In the genomic region with DNA sequence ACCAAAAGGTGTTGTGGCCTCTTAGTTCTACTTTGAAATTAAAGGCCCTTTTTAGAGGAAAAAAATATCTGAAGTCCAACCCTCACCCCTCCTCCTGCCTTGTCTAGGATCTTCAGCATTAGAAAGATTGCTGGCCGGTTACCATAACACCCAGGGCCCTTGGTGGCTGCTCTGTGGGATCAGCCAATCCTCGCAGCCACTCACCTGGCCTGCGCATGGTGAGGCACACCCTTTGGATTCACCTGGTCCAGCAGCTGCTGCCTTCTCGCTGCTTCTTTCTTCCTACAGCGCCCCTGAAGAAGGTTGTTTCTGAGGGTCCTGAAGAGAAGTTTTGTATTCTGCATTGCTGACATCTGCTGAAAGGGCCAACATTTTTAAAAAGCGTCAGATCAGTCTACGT, we compare ENCODE assay signal across 17 cellular contexts. TPM values are rescaled to one million over a fixed set of nuclear protein-coding genes. Genes with fewer than 3 reads are reported as not detected.
"Had no signal": no experiment of that assay in that cellular context is flagged by ENCODE, and none has a peak within 500 bp of the region (broad histone marks: within the 10 kb centered on the region; RNA-seq: fewer than 3 reads in every experiment).

No MANE protein-coding gene starts in this region.

- H3K4me2 ChIP-seq: KMS-11, SK-N-SH had no signal

- H3K27me3 Mint-ChIP-seq: T-cell had no signal

- H3K9me2 ChIP-seq: SK-N-SH had no signal

- H3K27ac Mint-ChIP-seq: IgD-negative memory B cell; T-cell; T-helper 1 cell treated with Interleukin-12 subunit alpha and Interleukin-12 subunit beta and Interleukin-4 antibody, amounts not matched to agents 30 μg/mL and 1 μg/mL, for 36 hours had no signal

- H3K9me3 Mint-ChIP-seq: IgD-negative memory B cell; T-cell; T-helper 1 cell treated with Interleukin-12 subunit alpha and Interleukin-12 subunit beta and Interleukin-4 antibody, amounts not matched to agents 30 μg/mL and 1 μg/mL, for 36 hours had no signal

- H3K27ac ChIP-seq: HL-60, KMS-11, RWPE1 had no signal

- H3K4me3 Mint-ChIP-seq: IgD-negative memory B cell; T-cell; T-helper 1 cell treated with Interleukin-12 subunit alpha and Interleukin-12 subunit beta and Interleukin-4 antibody, amounts not matched to agents 30 μg/mL and 1 μg/mL, for 36 hours had no signal

- H3K36me3 Mint-ChIP-seq: IgD-negative memory B cell, T-cell had no signal

- H3K4me3 ChIP-seq: K562 had no signal

- DNase-seq: NCI-H226; NCI-H510A; NCI-H524 treated with DMSO at 0.1 percent for 48 hours; NK-92 treated with Interleukin-12 subunit alpha and Interleukin-12 subunit beta, amount 100 ng/mL, for 24 hours had no signal

RNA-seq across cellular contexts. Expression of a gene that starts 25.2 kb away (rescaled TPM):
- total RNA-seq: K562; M059J; OCI-LY7; PC-3; SK-MEL-5; T-cell; T-helper 2 cell treated with Interferon-gamma antibody and Interleukin-4, amounts not matched to agents 100 ng/mL and 5 ng/mL, for 36 hours had no signal
- polyA plus RNA-seq: IgD-negative memory B cell, K562, SK-N-SH had no signal

RNA-seq across cellular contexts. Expression of a gene that starts 50.7 kb away (rescaled TPM):
- total RNA-seq: K562; M059J; OCI-LY7; PC-3; SK-MEL-5; T-cell; T-helper 2 cell treated with Interferon-gamma antibody and Interleukin-4, amounts not matched to agents 100 ng/mL and 5 ng/mL, for 36 hours had no signal
- polyA plus RNA-seq: IgD-negative memory B cell, K562, SK-N-SH had no signal
